In the genomic region with DNA sequence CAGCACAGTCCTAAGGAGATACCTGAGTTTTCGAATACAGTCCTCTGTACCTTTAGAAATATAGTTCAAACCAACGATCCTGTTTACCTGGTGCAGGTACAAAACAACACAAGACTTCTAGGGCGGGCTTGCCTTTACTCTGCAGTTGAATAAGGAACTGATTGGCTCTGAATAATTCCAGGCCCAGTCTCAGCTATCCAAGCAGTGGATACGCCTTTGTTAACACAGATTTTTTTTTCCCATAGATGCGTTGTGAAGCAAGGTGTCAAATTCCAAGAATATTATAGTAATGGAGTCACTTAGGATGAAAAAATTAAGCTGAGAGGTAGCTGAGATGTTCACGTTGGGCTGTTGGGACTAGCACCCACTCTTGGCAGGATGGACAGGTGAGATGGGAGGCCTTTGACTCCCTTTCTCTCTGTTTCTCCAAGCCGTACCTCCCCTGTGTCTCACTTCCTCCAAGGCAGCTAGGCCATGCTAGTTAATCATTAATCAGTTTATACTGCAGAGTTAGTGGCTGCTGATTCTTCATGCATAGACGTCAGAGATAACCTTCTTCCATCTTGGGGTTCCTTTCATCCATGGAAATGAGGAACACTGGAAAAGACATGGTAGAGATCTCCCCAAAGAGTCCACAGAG, we compare ENCODE assay signal across 11 cellular contexts.
DNase-seq lines count a peak whose midpoint lies in the region; ATAC-seq, FAIRE-seq and TF ChIP-seq lines count a peak whose summit lies in the region.
"Had no signal": no experiment of that assay in that cellular context is flagged by ENCODE, and none has a peak within 500 bp of the region (broad histone marks: within the 10 kb centered on the region; RNA-seq: fewer than 3 reads in every experiment).

No MANE protein-coding gene starts in this region.

- DNase-seq in GM10248 (ENCODE audit: extremely low spot score) = peak; percentile 37
- no peak for DNase-seq in G401 (ENCODE audit: low spot score)
- no peak for DNase-seq in NCI-H1092 (lab: John Stamatoyannopoulos, UW)
- DNase-seq in KBM-7 = no peak
- no peak for DNase-seq in NCI-H226
- DNase-seq: activated CD8-positive, alpha-beta memory T cell treated with anti-CD3 and anti-CD28 coated beads, Interleukin-2, amount 50 U/mL, for 4 hours; glutamatergic neuron; naive thymus-derived CD4-positive, alpha-beta T cell had no signal

- ATAC-seq in GM21423 (IDR thresholded peaks at IDR 0.05; ENCODE audit: unreplicated experiment) (peak; percentile 93), HG03108 (IDR thresholded peaks at IDR 0.05; ENCODE audit: unreplicated experiment) (peak; percentile 97)
- ATAC-seq: naive thymus-derived CD4-positive, alpha-beta T cell had no signal

- in situ Hi-C loops in G401 (cut with HindIII; ENCODE audit: low sequenced_read_pairs) (no loop called here), KBM-7 (cut with MboI; ENCODE audit: low pct_unique_long_range_greater_than_20kb, low sequenced_read_pairs) (no loop called here)

- no peak for TF ChIP-seq CTCF in GM10248 (IDR thresholded peaks at IDR 0.05; ENCODE audit: control extremely low read depth, extremely low read depth, low read depth, missing control alignments)

- CTCF ChIA-PET in GM10248 (lab: Yijun Ruan, JAX) = no interaction called here

- POLR2A ChIA-PET in GM10248 (lab: Yijun Ruan, JAX) = no interaction called here

- peak; percentile 71 for FAIRE-seq in islet of Langerhans (lab: Jason Lieb, UNC)
